ENCODE assay signal across 22 cellular contexts in the genomic region with DNA sequence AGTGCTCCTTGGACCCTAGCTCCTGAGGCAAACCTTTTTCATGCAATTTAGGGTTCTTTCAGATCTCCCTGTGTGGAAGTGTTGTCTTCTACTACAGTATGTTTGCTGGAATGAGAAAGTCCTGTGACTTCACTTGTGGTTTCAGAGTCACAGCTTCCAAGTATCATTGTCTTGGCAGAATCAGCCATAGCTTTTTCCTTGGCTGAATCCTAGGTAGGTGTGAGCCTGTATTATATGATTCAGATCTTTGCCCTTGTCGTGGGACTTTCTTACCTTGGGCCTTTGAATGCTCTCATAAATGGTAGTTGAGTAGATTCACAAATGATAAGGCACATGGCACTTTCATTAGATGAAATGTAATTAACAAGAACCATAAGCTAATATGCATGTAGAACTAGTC. TPM values are rescaled to one million over a fixed set of nuclear protein-coding genes. Genes with fewer than 3 reads are reported as not detected.
DNase-seq lines count a peak whose midpoint lies in the region; ATAC-seq, FAIRE-seq and TF ChIP-seq lines count a peak whose summit lies in the region.
"Had no signal": no experiment of that assay in that cellular context is flagged by ENCODE, and none has a peak within 500 bp of the region (broad histone marks: within the 10 kb centered on the region; RNA-seq: fewer than 3 reads in every experiment).

No MANE protein-coding gene starts in this region.

- POLR2A ChIA-PET in MCF 10A (lab: Yijun Ruan, JAX): interaction anchor here (2.5 to 5.6 kb wide), 2 partner anchors 15 to 16 kb away, joined by 6 to 32 read pairs; partner anchors contain the start of gene CARMIL1

- H3K9me3 ChIP-seq in breast epithelium (no peaks in the 10 kb centered on the region), mucosa of descending colon (no peaks in the 10 kb centered on the region), uterus (no peaks in the 10 kb centered on the region)

- H3K27ac ChIP-seq in breast epithelium: peak overlapping the region; percentile 70 to 82
- H3K27ac ChIP-seq in uterus: peak overlapping the region; percentile 47 to 69

- H3K36me3 ChIP-seq in breast epithelium (no peaks in the 10 kb centered on the region), mucosa of descending colon (ENCODE audit: low read depth) (no peaks in the 10 kb centered on the region), uterus (no peaks in the 10 kb centered on the region)

- BruUV-seq in MCF 10A (replicated peaks; lab: Mats Ljungman, UMichigan): no TSS peak

- no peak overlapping the region for H3K4me3 Mint-ChIP-seq in MCF 10A (ENCODE audit: unreplicated experiment)
- H3K4me3 Mint-ChIP-seq: activated naive CD8-positive, alpha-beta T cell treated with anti-CD3 and anti-CD28 coated beads for 36 hours; CD14-positive monocyte; naive B cell; stimulated activated effector memory CD8-positive, alpha-beta T cell treated with anti-CD3 and anti-CD28 coated beads, Interleukin-12 subunit alpha, Interleukin-12 subunit beta, amount 100 ng/mL, for 72 hours had no signal

- H3K9me3 Mint-ChIP-seq in MCF 10A (ENCODE audit: unreplicated experiment): no peaks in the 10 kb centered on the region
- H3K9me3 Mint-ChIP-seq: activated naive CD8-positive, alpha-beta T cell treated with anti-CD3 and anti-CD28 coated beads for 36 hours; naive B cell; stimulated activated effector memory CD8-positive, alpha-beta T cell treated with anti-CD3 and anti-CD28 coated beads, Interleukin-12 subunit alpha, Interleukin-12 subunit beta, amount 100 ng/mL, for 72 hours had no signal

- FAIRE-seq in frontal cortex (lab: Jason Lieb, UNC): no peak
- FAIRE-seq: A204.1 had no signal

- H3K27me3 ChIP-seq in breast epithelium (no peaks in the 10 kb centered on the region), uterus (no peaks in the 10 kb centered on the region)

- peaks cover 0 to 12% of the 10 kb centered on the region in 2 donors for H3K4me1 ChIP-seq in breast epithelium
- peaks cover 3% of the 10 kb centered on the region for H3K4me1 ChIP-seq in mucosa of descending colon (ENCODE audit: low read depth)
- H3K4me1 ChIP-seq in uterus: peaks cover 0 to 9% of the 10 kb centered on the region in 2 donors

- H3K4me1 Mint-ChIP-seq in MCF 10A (ENCODE audit: insufficient read depth, unreplicated experiment): peaks cover 7% of the 10 kb centered on the region
- H3K4me1 Mint-ChIP-seq: stimulated activated effector memory CD8-positive, alpha-beta T cell treated with anti-CD3 and anti-CD28 coated beads, Interleukin-12 subunit alpha, Interleukin-12 subunit beta, amount 100 ng/mL, for 72 hours had no signal

- peak; percentile 70 for ATAC-seq in mucosa of descending colon
- ATAC-seq: stimulated activated effector memory CD8-positive, alpha-beta T cell treated with anti-CD3 and anti-CD28 coated beads, Interleukin-12 subunit alpha, Interleukin-12 subunit beta, amount 100 ng/mL, for 72 hours had no signal

- no peak overlapping the region for H3K27ac Mint-ChIP-seq in MCF 10A (ENCODE audit: low read depth, unreplicated experiment)
- H3K27ac Mint-ChIP-seq: activated naive CD8-positive, alpha-beta T cell treated with anti-CD3 and anti-CD28 coated beads for 36 hours; stimulated activated effector memory CD8-positive, alpha-beta T cell treated with anti-CD3 and anti-CD28 coated beads, Interleukin-12 subunit alpha, Interleukin-12 subunit beta, amount 100 ng/mL, for 72 hours had no signal

- H3K36me3 Mint-ChIP-seq in MCF 10A (ENCODE audit: insufficient read depth, unreplicated experiment): no peaks in the 10 kb centered on the region
- H3K36me3 Mint-ChIP-seq: naive B cell; stimulated activated effector memory CD8-positive, alpha-beta T cell treated with anti-CD3 and anti-CD28 coated beads, Interleukin-12 subunit alpha, Interleukin-12 subunit beta, amount 100 ng/mL, for 72 hours had no signal

- intact Hi-C loops in breast epithelium (cut with DNase I; ENCODE audit: low total_unique reads) (no loop called here), MCF 10A (cut with micrococcal nuclease) (no loop called here), mucosa of descending colon (cut with DNase I, micrococcal nuclease) (no loop called here), uterus (cut with DNase I; ENCODE audit: low total_unique reads) (no loop called here)

- TF ChIP-seq POLR2A in breast epithelium (IDR thresholded peaks at IDR 0.05): no peak
- no peak for TF ChIP-seq POLR2A in uterus (IDR thresholded peaks at IDR 0.05)

- TF ChIP-seq CTCF in breast epithelium (IDR thresholded peaks at IDR 0.05) (no peak), MCF 10A (IDR thresholded peaks at IDR 0.05; ENCODE audit: unreplicated experiment) (no peak), fibroblast of the aortic adventitia (IDR thresholded peaks at IDR 0.05; ENCODE audit: insufficient read depth, low read length) (no peak), mucosa of descending colon (IDR thresholded peaks at IDR 0.05) (no peak), uterus (IDR thresholded peaks at IDR 0.05) (no peak)

- H3K4me3 ChIP-seq in breast epithelium: no peak overlapping the region
- no peak overlapping the region for H3K4me3 ChIP-seq in fibroblast of the aortic adventitia (ENCODE audit: low read depth, low read length)
- H3K4me3 ChIP-seq in mucosa of descending colon: no peak overlapping the region
- no peak overlapping the region for H3K4me3 ChIP-seq in uterus

- no peaks in the 10 kb centered on the region for H3K27me3 Mint-ChIP-seq in MCF 10A (ENCODE audit: insufficient read depth, unreplicated experiment)
- H3K27me3 Mint-ChIP-seq: activated naive CD8-positive, alpha-beta T cell treated with anti-CD3 and anti-CD28 coated beads for 36 hours had no signal

- DNase-seq in breast epithelium (ENCODE audit: low spot score in 2 of 2) (no peak), MCF 10A (ENCODE audit: unreplicated experiment) (no peak), fibroblast of the aortic adventitia (ENCODE audit: low read depth) (peak; percentile 59), mucosa of descending colon (no peak), uterus (no peak), frontal cortex (ENCODE audit: low spot score in 2 of 2) (no peak), NCI-H2227 (lab: John Stamatoyannopoulos, UW; ENCODE audit: unreplicated experiment) (no peak), DMS 273 treated with DMSO at 0.1 percent for 48 hours (lab: John Stamatoyannopoulos, UW) (no peak)
- DNase-seq: activated CD4-positive, alpha-beta T cell treated with anti-CD3 and anti-CD28 coated beads, Interleukin-2, amount 50 U/mL, for 1 hour; activated naive CD8-positive, alpha-beta T cell treated with anti-CD3 and anti-CD28 coated beads for 36 hours; activated T-cell treated with anti-CD3 and anti-CD28 coated beads, Interleukin-2, amount 50 U/mL, for 48 hours; caudate nucleus; DMS53; H7; naive B cell; NCI-H1105; NCI-H2107; NCI-H526; SW 1271 had no signal

- CTCF ChIA-PET in MCF 10A (lab: Yijun Ruan, JAX): interaction anchor here (0.8 to 1.4 kb wide), 3 partner anchors 16 to 194 kb away, joined by 3 to 4 read pairs (median 3); partner anchors contain the start of gene CARMIL1

RNA-seq across cellular contexts. Expression of gene CARMIL1, which starts 16.5 kb away (rescaled TPM):
- total RNA-seq in breast epithelium: 10 to 100 TPM; 23.6 to 53.0 (median 33.5) TPM
- total RNA-seq in MCF 10A (2022): 23.0 and 25.2 TPM in 2 replicates
- 23.9 and 38.7 TPM in 2 replicates for total RNA-seq in fibroblast of the aortic adventitia (ENCODE audit: low replicate concordance)
- 10 to 100 TPM; 21.8 to 61.0 (median 44.8) TPM for total RNA-seq in mucosa of descending colon
- 10 to 100 TPM; 11.8 to 23.2 (median 17.1) TPM for total RNA-seq in uterus
- total RNA-seq in frontal cortex: 32.6 TPM
